In the genomic region with DNA sequence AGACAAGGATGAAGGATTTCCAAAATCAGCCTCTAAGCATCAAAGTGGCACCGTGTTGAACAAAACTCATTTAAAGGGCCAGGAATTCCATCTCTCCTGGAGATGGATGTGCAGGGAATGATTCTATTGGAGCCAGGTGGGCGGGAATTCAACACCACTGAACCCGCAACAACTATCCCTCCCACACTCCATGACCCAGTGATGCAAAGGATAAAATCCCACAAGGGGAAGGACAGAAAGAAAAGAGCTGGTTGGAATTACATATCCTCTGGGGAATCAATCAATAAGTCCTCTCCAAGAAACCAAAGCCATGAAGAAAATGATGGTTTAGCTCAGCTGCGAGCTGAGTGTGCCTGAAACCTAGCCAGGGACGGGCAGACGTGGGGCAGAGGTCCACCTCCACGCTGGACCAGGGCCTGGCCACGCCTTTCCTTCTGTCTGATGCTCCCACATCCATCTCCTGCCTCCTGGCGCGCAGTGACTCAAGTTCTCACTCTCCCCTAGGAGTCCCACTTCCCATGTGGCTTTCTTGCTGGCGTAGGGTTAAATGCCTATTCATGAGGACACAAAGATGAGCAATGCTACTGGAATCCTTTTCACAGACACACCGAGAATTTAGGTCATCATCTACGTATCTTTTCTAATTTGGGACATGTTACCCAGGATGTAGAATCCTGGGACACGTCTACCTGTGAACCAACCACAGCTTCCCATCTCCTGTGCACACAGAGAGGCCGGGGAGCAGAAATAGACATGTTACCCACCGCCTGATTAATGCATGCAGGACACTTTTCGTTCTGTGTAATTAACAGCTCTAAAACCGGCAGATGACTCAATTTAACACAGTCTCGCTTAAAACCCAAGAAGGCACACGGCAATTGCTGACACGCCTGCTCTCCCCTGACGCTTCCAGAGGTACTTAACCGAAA, we compare ENCODE assay signal across 12 cellular contexts. TPM values are rescaled to one million over a fixed set of nuclear protein-coding genes. Genes with fewer than 3 reads are reported as not detected.
A peak's percentile ranks its signal among the peaks of the same experiment; 100 is the strongest.
DNase-seq lines count a peak whose midpoint lies in the region; FAIRE-seq and TF ChIP-seq lines count a peak whose summit lies in the region.
"Had no signal": no experiment of that assay in that cellular context is flagged by ENCODE, and none has a peak within 500 bp of the region (broad histone marks: within the 10 kb centered on the region; RNA-seq: fewer than 3 reads in every experiment).

No MANE protein-coding gene starts in this region.

- no peaks in the 10 kb centered on the region for H3K9me3 ChIP-seq in neural progenitor cell (ENCODE audit: low read depth)
- peaks cover 2% of the 10 kb centered on the region for H3K9me3 ChIP-seq in small intestine (ENCODE audit: control insufficient read depth, low read depth)

- no peaks in the 10 kb centered on the region for H3K36me3 Mint-ChIP-seq in neural progenitor cell

- TF ChIP-seq CTCF in neural progenitor cell (IDR thresholded peaks at IDR 0.05): no peak

- no peaks in the 10 kb centered on the region for H3K27me3 ChIP-seq in neural progenitor cell
- H3K27me3 ChIP-seq in small intestine (ENCODE audit: control insufficient read depth in 2 of 2, insufficient read depth in 2 of 2, low read length in 2 of 2): no peaks in the 10 kb centered on the region

- H3K27ac Mint-ChIP-seq in neural progenitor cell: no peak overlapping the region
- H3K27ac Mint-ChIP-seq: activated T-helper 2 cell treated with anti-CD3 and anti-CD28 coated beads, Interferon-gamma antibody, Interleukin-2, Interleukin-4, amounts not matched to agents 10 μg/mL and 5 μg/mL and 100 μg/mL, durations not matched to agents 14 hours and 24 hours and 36 hours had no signal

- H3K79me2 ChIP-seq in neural progenitor cell (ENCODE audit: low read depth): no peaks in the 10 kb centered on the region

- H3K27ac ChIP-seq in neural progenitor cell: no peak overlapping the region
- no peak overlapping the region for H3K27ac ChIP-seq in small intestine (ENCODE audit: low read depth in 1 of 2, low read length in 1 of 2)

- H2AFZ ChIP-seq in neural progenitor cell (replicated peaks): no peak overlapping the region

- H4K20me1 ChIP-seq in neural progenitor cell (ENCODE audit: low read depth): no peaks in the 10 kb centered on the region

- H3K27me3 Mint-ChIP-seq in neural progenitor cell (ENCODE audit: insufficient read depth, low read depth): peaks cover 4% of the 10 kb centered on the region
- H3K27me3 Mint-ChIP-seq: naive B cell had no signal

- H3K4me3 ChIP-seq in neural progenitor cell (no peak overlapping the region), small intestine (ENCODE audit: low read depth in 1 of 2, low read length in 2 of 2) (no peak overlapping the region)

- no peak overlapping the region for H3K9ac ChIP-seq in neural progenitor cell

- no peaks in the 10 kb centered on the region for H3K4me1 ChIP-seq in neural progenitor cell
- no peaks in the 10 kb centered on the region for H3K4me1 ChIP-seq in small intestine (ENCODE audit: control insufficient read depth in 2 of 2, insufficient read depth in 1 of 2, low read depth in 1 of 2, low read length in 1 of 2)

- DNase-seq in D341Med (ENCODE audit: low spot score) (peak; percentile 11), NCI-H226 (peak; percentile 10), dermis blood vessel endothelial cell (peak; percentile 64), non-pigmented ciliary epithelial cell (ENCODE audit: low read depth) (peak; percentile 99), NCI-H2029 (lab: John Stamatoyannopoulos, UW) (no peak), neural progenitor cell (ENCODE audit: low spot score) (no peak), small intestine (no peak)
- no peak for DNase-seq in stimulated activated naive CD4-positive, alpha-beta T cell (lab: John Stamatoyannopoulos, UW)
- DNase-seq: DMS79 treated with DMSO at 0.1 percent for 48 hours, naive B cell, NCI-H1417 treated with DMSO at 0.1 percent for 48 hours had no signal

- no peak overlapping the region for H3K4me3 Mint-ChIP-seq in neural progenitor cell
- H3K4me3 Mint-ChIP-seq: naive B cell had no signal

- H3K4me1 Mint-ChIP-seq in neural progenitor cell: peaks cover 10% of the 10 kb centered on the region

- no peak for FAIRE-seq in small intestine (lab: Jason Lieb, UNC)

- H3K4me2 ChIP-seq in neural progenitor cell: no peak overlapping the region

- H3K36me3 ChIP-seq in neural progenitor cell (no peaks in the 10 kb centered on the region), small intestine (ENCODE audit: control insufficient read depth in 2 of 2, insufficient read depth in 2 of 2, low read length in 2 of 2) (peaks cover 3 to 20% of the 10 kb centered on the region in 2 donors)

- WGBS in small intestine, 3 donors: 79 to 86% (median 81%) methylated on average over 23 of the region's 23 CpGs

- no peaks in the 10 kb centered on the region for H3F3A ChIP-seq in neural progenitor cell (ENCODE audit: low read depth)

- no peaks in the 10 kb centered on the region for H3K9me3 Mint-ChIP-seq in neural progenitor cell
- H3K9me3 Mint-ChIP-seq: activated T-helper 2 cell treated with anti-CD3 and anti-CD28 coated beads, Interferon-gamma antibody, Interleukin-2, Interleukin-4, amounts not matched to agents 10 μg/mL and 5 μg/mL and 100 μg/mL, durations not matched to agents 14 hours and 24 hours and 36 hours; naive B cell had no signal

RNA-seq across cellular contexts. Expression of gene PEPD, which starts 48.6 kb away (rescaled TPM):
- total RNA-seq in dermis blood vessel endothelial cell (70.5 and 78.8 TPM in 2 replicates), neural progenitor cell (ENCODE audit: low replicate concordance) (47.0 and 55.1 TPM in 2 replicates)
- polyA plus RNA-seq in small intestine: 1,000 to 10,000 TPM in 1 of 3 donors, 100 to 1,000 TPM in 2; 159 to 1,330 (median 687) TPM

Comparison
In these comparisons a context has a peak if more than half of its experiments do, and no peak if none do; other contexts are left out.
1. DNase-seq: peak in D341Med (single experiment), NCI-H226 (single experiment), dermis blood vessel endothelial cell (single experiment) and non-pigmented ciliary epithelial cell (single experiment); none in NCI-H2029 (single experiment), stimulated activated naive CD4-positive, alpha-beta T cell (0 of 6), neural progenitor cell (single experiment) and small intestine (single experiment).